1 cellular context compared by ENCODE assay signal in the genomic region with DNA sequence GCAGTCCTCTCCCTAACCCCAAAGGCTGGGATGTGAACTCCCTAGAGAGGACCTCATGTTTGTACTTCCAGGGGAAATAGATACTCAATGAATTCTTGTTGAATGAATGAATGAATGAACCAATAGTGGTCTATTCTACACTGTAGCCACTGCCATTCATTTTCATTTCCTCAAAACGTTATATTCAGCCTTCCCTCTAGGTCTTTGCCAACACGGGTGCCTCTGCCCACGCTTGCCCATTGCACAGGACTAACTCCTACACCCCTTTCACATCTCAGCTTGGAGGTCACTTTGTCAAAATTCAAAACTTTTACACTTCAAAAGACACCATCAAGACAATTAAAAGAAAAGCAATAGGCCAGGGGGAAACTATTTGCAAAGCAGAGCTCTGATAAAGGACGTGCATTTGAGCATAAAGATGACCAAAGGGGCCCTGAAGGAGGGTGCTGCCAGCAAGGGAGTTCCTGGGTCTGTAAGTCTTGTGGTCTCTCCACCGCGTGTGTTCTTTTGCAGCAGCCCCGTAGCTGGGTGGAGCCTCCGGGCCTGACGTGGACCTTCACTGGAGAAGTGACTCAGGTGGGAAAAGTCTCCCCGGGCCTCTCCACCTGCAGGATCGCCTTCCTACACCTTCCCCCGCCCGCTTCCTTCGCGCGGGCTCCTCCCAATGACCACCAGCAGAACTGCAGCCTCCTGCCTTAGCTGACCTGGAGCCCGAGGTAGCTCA.
A peak's percentile ranks its signal among the peaks of the same experiment; 100 is the strongest.
TF ChIP-seq lines count a peak whose summit lies in the region.

No MANE protein-coding gene starts in this region.

TF ChIP-seq in H1, 55 proteins besides CTCF, POLR2A, EP300 and RAD21 (continued from another document):
- TF ChIP-seq, protein P1, sequence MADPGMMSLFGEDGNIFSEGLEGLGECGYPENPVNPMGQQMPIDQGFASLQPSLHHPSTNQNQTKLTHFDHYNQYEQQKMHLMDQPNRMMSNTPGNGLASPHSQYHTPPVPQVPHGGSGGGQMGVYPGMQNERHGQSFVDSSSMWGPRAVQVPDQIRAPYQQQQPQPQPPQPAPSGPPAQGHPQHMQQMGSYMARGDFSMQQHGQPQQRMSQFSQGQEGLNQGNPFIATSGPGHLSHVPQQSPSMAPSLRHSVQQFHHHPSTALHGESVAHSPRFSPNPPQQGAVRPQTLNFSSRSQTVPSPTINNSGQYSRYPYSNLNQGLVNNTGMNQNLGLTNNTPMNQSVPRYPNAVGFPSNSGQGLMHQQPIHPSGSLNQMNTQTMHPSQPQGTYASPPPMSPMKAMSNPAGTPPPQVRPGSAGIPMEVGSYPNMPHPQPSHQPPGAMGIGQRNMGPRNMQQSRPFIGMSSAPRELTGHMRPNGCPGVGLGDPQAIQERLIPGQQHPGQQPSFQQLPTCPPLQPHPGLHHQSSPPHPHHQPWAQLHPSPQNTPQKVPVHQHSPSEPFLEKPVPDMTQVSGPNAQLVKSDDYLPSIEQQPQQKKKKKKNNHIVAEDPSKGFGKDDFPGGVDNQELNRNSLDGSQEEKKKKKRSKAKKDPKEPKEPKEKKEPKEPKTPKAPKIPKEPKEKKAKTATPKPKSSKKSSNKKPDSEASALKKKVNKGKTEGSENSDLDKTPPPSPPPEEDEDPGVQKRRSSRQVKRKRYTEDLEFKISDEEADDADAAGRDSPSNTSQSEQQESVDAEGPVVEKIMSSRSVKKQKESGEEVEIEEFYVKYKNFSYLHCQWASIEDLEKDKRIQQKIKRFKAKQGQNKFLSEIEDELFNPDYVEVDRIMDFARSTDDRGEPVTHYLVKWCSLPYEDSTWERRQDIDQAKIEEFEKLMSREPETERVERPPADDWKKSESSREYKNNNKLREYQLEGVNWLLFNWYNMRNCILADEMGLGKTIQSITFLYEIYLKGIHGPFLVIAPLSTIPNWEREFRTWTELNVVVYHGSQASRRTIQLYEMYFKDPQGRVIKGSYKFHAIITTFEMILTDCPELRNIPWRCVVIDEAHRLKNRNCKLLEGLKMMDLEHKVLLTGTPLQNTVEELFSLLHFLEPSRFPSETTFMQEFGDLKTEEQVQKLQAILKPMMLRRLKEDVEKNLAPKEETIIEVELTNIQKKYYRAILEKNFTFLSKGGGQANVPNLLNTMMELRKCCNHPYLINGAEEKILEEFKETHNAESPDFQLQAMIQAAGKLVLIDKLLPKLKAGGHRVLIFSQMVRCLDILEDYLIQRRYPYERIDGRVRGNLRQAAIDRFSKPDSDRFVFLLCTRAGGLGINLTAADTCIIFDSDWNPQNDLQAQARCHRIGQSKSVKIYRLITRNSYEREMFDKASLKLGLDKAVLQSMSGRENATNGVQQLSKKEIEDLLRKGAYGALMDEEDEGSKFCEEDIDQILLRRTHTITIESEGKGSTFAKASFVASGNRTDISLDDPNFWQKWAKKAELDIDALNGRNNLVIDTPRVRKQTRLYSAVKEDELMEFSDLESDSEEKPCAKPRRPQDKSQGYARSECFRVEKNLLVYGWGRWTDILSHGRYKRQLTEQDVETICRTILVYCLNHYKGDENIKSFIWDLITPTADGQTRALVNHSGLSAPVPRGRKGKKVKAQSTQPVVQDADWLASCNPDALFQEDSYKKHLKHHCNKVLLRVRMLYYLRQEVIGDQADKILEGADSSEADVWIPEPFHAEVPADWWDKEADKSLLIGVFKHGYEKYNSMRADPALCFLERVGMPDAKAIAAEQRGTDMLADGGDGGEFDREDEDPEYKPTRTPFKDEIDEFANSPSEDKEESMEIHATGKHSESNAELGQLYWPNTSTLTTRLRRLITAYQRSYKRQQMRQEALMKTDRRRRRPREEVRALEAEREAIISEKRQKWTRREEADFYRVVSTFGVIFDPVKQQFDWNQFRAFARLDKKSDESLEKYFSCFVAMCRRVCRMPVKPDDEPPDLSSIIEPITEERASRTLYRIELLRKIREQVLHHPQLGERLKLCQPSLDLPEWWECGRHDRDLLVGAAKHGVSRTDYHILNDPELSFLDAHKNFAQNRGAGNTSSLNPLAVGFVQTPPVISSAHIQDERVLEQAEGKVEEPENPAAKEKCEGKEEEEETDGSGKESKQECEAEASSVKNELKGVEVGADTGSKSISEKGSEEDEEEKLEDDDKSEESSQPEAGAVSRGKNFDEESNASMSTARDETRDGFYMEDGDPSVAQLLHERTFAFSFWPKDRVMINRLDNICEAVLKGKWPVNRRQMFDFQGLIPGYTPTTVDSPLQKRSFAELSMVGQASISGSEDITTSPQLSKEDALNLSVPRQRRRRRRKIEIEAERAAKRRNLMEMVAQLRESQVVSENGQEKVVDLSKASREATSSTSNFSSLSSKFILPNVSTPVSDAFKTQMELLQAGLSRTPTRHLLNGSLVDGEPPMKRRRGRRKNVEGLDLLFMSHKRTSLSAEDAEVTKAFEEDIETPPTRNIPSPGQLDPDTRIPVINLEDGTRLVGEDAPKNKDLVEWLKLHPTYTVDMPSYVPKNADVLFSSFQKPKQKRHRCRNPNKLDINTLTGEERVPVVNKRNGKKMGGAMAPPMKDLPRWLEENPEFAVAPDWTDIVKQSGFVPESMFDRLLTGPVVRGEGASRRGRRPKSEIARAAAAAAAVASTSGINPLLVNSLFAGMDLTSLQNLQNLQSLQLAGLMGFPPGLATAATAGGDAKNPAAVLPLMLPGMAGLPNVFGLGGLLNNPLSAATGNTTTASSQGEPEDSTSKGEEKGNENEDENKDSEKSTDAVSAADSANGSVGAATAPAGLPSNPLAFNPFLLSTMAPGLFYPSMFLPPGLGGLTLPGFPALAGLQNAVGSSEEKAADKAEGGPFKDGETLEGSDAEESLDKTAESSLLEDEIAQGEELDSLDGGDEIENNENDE (IDR thresholded peaks at IDR 0.05; ENCODE audit: insufficient replicate concordance, low read length), result no peak
- TF ChIP-seq JUND (IDR thresholded peaks at IDR 0.05; ENCODE audit: low read length) (peak; percentile 21; the same call in 1 of the 2 replicates), KDM4A (IDR thresholded peaks at IDR 0.05; ENCODE audit: low read depth, low read length, severe bottlenecking) (no peak), PHF8 (conservative IDR thresholded peaks at IDR 0.05; ENCODE audit: low read depth, low read length) (no peak), NRF1 (IDR thresholded peaks at IDR 0.05; ENCODE audit: low read depth, low read length) (no peak), TEAD4 (IDR thresholded peaks at IDR 0.05; ENCODE audit: low read depth, low read length) (no peak), EGR1 (IDR thresholded peaks at IDR 0.05; ENCODE audit: borderline replicate concordance, low read depth, low read length) (no peak), BACH1 (IDR thresholded peaks at IDR 0.05; ENCODE audit: low read length) (peak; percentile 46; the same call in 1 of the 2 replicates), SRF (IDR thresholded peaks at IDR 0.05; ENCODE audit: low read depth, low read length) (no peak), RNF2 (IDR thresholded peaks at IDR 0.05; ENCODE audit: borderline replicate concordance, low read depth, low read length, missing control alignments, poor library complexity, severe bottlenecking) (no peak), HDAC2 (IDR thresholded peaks at IDR 0.05; ENCODE audit: borderline replicate concordance in 1 of 2, low read depth in 2 of 2, low read length in 2 of 2) (no peak), BRCA1 (IDR thresholded peaks at IDR 0.05; ENCODE audit: low read depth, low read length) (no peak), FOSL1 (IDR thresholded peaks at IDR 0.05; ENCODE audit: insufficient read depth, low read depth, low read length) (no peak), SAP30 (IDR thresholded peaks at IDR 0.05; ENCODE audit: insufficient read depth, insufficient replicate concordance, low read length) (no peak), CHD1 (IDR thresholded peaks at IDR 0.05; ENCODE audit: low read depth, low read length) (no peak)
